ENCODE assay signal across 10 cellular contexts in genomic region chr5:78509145-78509865, GRCh38.
DNase-seq lines count a peak whose midpoint lies in the region; ATAC-seq and TF ChIP-seq lines count a peak whose summit lies in the region.
"Had no signal": no experiment of that assay in that cellular context is flagged by ENCODE, and none has a peak within 500 bp of the region (broad histone marks: within the 10 kb centered on the region; RNA-seq: fewer than 3 reads in every experiment).

No MANE protein-coding gene starts in this region.

- no peak overlapping the region for H3K18ac ChIP-seq in neuronal stem cell (ENCODE audit: low read length)

- intact Hi-C loops in CD4-positive, alpha-beta memory T cell (cut with micrococcal nuclease), result no loop called here
- intact Hi-C loops in left colon (cut with DNase I, micrococcal nuclease), result no loop called here

- peaks cover 37 to 53% of the 10 kb centered on the region in 2 donors for H3K27me3 Mint-ChIP-seq in CD4-positive, alpha-beta memory T cell
- no peaks in the 10 kb centered on the region for H3K27me3 Mint-ChIP-seq in chondrocyte (ENCODE audit: low read depth)

- peaks cover 9% of the 10 kb centered on the region for H3K4me1 ChIP-seq in CD4-positive, alpha-beta memory T cell (ENCODE audit: insufficient read depth, low read length)
- H3K4me1 ChIP-seq in neuronal stem cell (ENCODE audit: control insufficient read depth in 2 of 2, insufficient read depth in 1 of 2, low read depth in 1 of 2, low read length in 2 of 2) (peaks cover 9 to 30% of the 10 kb centered on the region in 2 donors), foreskin keratinocyte (peaks cover 10% of the 10 kb centered on the region)

- no CpG with 5 or more reads among the region's 18 CpGs for whole genome bisulfite sequencing in neuronal stem cell (ENCODE audit: extremely low coverage in 2 of 2, insufficient read length in 2 of 2, insufficient replicate concordance in 1 of 2), 2 donors

- CTCF ChIA-PET in CD4-positive, alpha-beta memory T cell (lab: Charles Lee; ENCODE audit: partially characterized antibody), result interaction anchor here (0.7 kb wide), 1 partner anchor 106 kb away, joined by 3 read pairs; no protein-coding TSS in a partner anchor

- peak overlapping the region; percentile 17 to 62 for H3K4me3 ChIP-seq in CD4-positive, alpha-beta memory T cell (ENCODE audit: low read length in 2 of 2)
- no peak overlapping the region for H3K4me3 ChIP-seq in neuronal stem cell (ENCODE audit: low read length in 2 of 2)

- H4K8ac ChIP-seq in neuronal stem cell (ENCODE audit: low read depth, low read length), result no peak overlapping the region

- H3K4ac ChIP-seq in neuronal stem cell (ENCODE audit: low read length), result no peak overlapping the region

- no peak overlapping the region for H4K91ac ChIP-seq in neuronal stem cell (ENCODE audit: low read depth, low read length, poor library complexity)

- H3K27me3 ChIP-seq in CD4-positive, alpha-beta memory T cell (ENCODE audit: insufficient read depth, low read length), result peaks cover 7% of the 10 kb centered on the region
- no peaks in the 10 kb centered on the region for H3K27me3 ChIP-seq in neuronal stem cell (ENCODE audit: control insufficient read depth in 3 of 3, insufficient read depth in 3 of 3, low read depth in 1 of 3, low read length in 3 of 3)
- H3K27me3 ChIP-seq in foreskin keratinocyte, result no peaks in the 10 kb centered on the region
- H3K27me3 ChIP-seq: uterus had no signal

- peaks cover 1% of the 10 kb centered on the region for H3K79me1 ChIP-seq in neuronal stem cell (ENCODE audit: low read depth, low read length)

- no peaks in the 10 kb centered on the region for H3K36me3 ChIP-seq in CD4-positive, alpha-beta memory T cell (ENCODE audit: insufficient read depth, low read length)
- no peaks in the 10 kb centered on the region for H3K36me3 ChIP-seq in neuronal stem cell (replicated peaks in 1 of 2; ENCODE audit: control insufficient read depth in 2 of 2, insufficient read depth in 2 of 2, low read length in 2 of 2)
- H3K36me3 ChIP-seq: uterus had no signal

- peak overlapping the region; percentile 67 to 88 (median 84) for H3K4me3 Mint-ChIP-seq in CD4-positive, alpha-beta memory T cell
- H3K4me3 Mint-ChIP-seq in chondrocyte (ENCODE audit: unreplicated experiment), result peak overlapping the region; percentile 25

- H3K14ac ChIP-seq in neuronal stem cell (ENCODE audit: low read length), result no peak overlapping the region

- no peak overlapping the region for H3K9ac ChIP-seq in neuronal stem cell (ENCODE audit: low read depth, low read length, poor library complexity)

- H2BK15ac ChIP-seq in neuronal stem cell (ENCODE audit: low read length), result peak overlapping the region; percentile 8

- peak overlapping the region; percentile 36 for H3K23ac ChIP-seq in neuronal stem cell (ENCODE audit: low read depth, low read length, poor library complexity)

- H2BK5ac ChIP-seq in neuronal stem cell (ENCODE audit: low read length), result no peak overlapping the region

- H2BK120ac ChIP-seq in neuronal stem cell (ENCODE audit: low read depth, low read length), result no peak overlapping the region

- no peak overlapping the region for H2BK12ac ChIP-seq in neuronal stem cell (ENCODE audit: low read length)

- H3K9me3 Mint-ChIP-seq in CD4-positive, alpha-beta memory T cell, result no peaks in the 10 kb centered on the region
- no peaks in the 10 kb centered on the region for H3K9me3 Mint-ChIP-seq in chondrocyte (ENCODE audit: low read depth)

- TF ChIP-seq CTCF in chondrocyte (IDR thresholded peaks at IDR 0.05) (no peak), foreskin keratinocyte (conservative IDR thresholded peaks at IDR 0.05) (no peak)

- DNase-seq in CD4-positive, alpha-beta memory T cell, result peak in 1 of 5 donors; percentile 6
- DNase-seq in KG1 (lab: John Stamatoyannopoulos, UW) (peak; percentile 58), chondrocyte (ENCODE audit: low spot score) (no peak), neuronal stem cell (ENCODE audit: low spot score) (no peak), foreskin keratinocyte (no peak), left colon (no peak), HUDEP-2 (lab: John Stamatoyannopoulos, UW; ENCODE audit: unreplicated experiment in 76 of 76) (no peak)
- DNase-seq: islet precursor cell had no signal

- H2AK5ac ChIP-seq in neuronal stem cell (ENCODE audit: low read depth, low read length), result peak overlapping the region; percentile 76

- no peak overlapping the region for H2AFZ ChIP-seq in neuronal stem cell (ENCODE audit: low read length)

- peak overlapping the region in 3 of 7 donors; percentile 5 to 76 (median 9) for H3K27ac Mint-ChIP-seq in CD4-positive, alpha-beta memory T cell
- no peak overlapping the region for H3K27ac Mint-ChIP-seq in chondrocyte (ENCODE audit: unreplicated experiment)

- POLR2A ChIA-PET in CD4-positive, alpha-beta memory T cell (lab: Charles Lee; ENCODE audit: partially characterized antibody), result no interaction called here

- H3K27ac ChIP-seq in CD4-positive, alpha-beta memory T cell (ENCODE audit: low read depth, low read length), result no peak overlapping the region
- no peak overlapping the region for H3K27ac ChIP-seq in neuronal stem cell (replicated peaks; ENCODE audit: low read length)
- no peak overlapping the region for H3K27ac ChIP-seq in foreskin keratinocyte

- H3K4me1 Mint-ChIP-seq in CD4-positive, alpha-beta memory T cell, result peaks cover 9 to 20% (median 10%) of the 10 kb centered on the region in 4 donors
- peaks cover 78% of the 10 kb centered on the region for H3K4me1 Mint-ChIP-seq in chondrocyte (ENCODE audit: low read depth)

- no peaks in the 10 kb centered on the region for H3K9me3 ChIP-seq in CD4-positive, alpha-beta memory T cell (ENCODE audit: control insufficient read depth in 1 of 2, low read length in 2 of 2)
- peaks cover 2% of the 10 kb centered on the region in 2 donors for H3K9me3 ChIP-seq in neuronal stem cell (replicated peaks in 1 of 2; ENCODE audit: control insufficient read depth in 2 of 2, insufficient read depth in 1 of 2, low read depth in 1 of 2, low read length in 2 of 2)
- H3K9me3 ChIP-seq: uterus had no signal

- no peaks in the 10 kb centered on the region for H3K36me3 Mint-ChIP-seq in CD4-positive, alpha-beta memory T cell
- peaks cover 2% of the 10 kb centered on the region for H3K36me3 Mint-ChIP-seq in chondrocyte (ENCODE audit: low read depth)

- no peak for ATAC-seq in foreskin keratinocyte
- no peak for ATAC-seq in left colon
- ATAC-seq in GM18520 (IDR thresholded peaks at IDR 0.05; ENCODE audit: unreplicated experiment), result no peak

- no peak overlapping the region for H3K4me2 ChIP-seq in neuronal stem cell (ENCODE audit: insufficient read depth, low read length, poor library complexity, severe bottlenecking)

Comparison
In these comparisons a context has a peak if more than half of its experiments do, and no peak if none do; other contexts are left out.
1. H3K4me3 ChIP-seq: peak in CD4-positive, alpha-beta memory T cell (2 of 2); none in neuronal stem cell (0 of 2).